Comparison of ENCODE assay signal across 1 cellular context in genomic region chr17:66413564-66414520, GRCh38.
A peak's percentile ranks its signal among the peaks of the same experiment; 100 is the strongest.
TF ChIP-seq lines count a peak whose summit lies in the region.

No MANE protein-coding gene starts in this region.

TF ChIP-seq in K562, 482 proteins besides CTCF, POLR2A, EP300 and RAD21 (continued from another document):
- TF ChIP-seq, protein P1, sequence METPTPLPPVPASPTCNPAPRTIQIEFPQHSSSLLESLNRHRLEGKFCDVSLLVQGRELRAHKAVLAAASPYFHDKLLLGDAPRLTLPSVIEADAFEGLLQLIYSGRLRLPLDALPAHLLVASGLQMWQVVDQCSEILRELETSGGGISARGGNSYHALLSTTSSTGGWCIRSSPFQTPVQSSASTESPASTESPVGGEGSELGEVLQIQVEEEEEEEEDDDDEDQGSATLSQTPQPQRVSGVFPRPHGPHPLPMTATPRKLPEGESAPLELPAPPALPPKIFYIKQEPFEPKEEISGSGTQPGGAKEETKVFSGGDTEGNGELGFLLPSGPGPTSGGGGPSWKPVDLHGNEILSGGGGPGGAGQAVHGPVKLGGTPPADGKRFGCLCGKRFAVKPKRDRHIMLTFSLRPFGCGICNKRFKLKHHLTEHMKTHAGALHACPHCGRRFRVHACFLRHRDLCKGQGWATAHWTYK (CRISPR knock-in tag; IDR thresholded peaks at IDR 0.05), result no peak
- TF ChIP-seq GTF2A2 (tag; IDR thresholded peaks at IDR 0.05) (no peak), TCF7 (IDR thresholded peaks at IDR 0.05; ENCODE audit: borderline replicate concordance) (no peak), FOXK2 (conservative IDR thresholded peaks at IDR 0.05 in 1 of 2, IDR thresholded peaks at IDR 0.05 in 1 of 2; ENCODE audit: low read depth in 2 of 2) (0 out of 4 replicates have a peak, but pooled peaks of 1 of the 2 experiments have one; percentile 36), MYBL2 (IDR thresholded peaks at IDR 0.05; ENCODE audit: low read depth) (no peak), MYBL2 (CRISPR knock-in tag; IDR thresholded peaks at IDR 0.05; ENCODE audit: borderline replicate concordance) (no peak), SIRT6 (IDR thresholded peaks at IDR 0.05; ENCODE audit: low read depth, low read length) (no peak), MBD2 (IDR thresholded peaks at IDR 0.05; ENCODE audit: borderline replicate concordance, low read depth) (no peak), ZNF778 (CRISPR knock-in tag; IDR thresholded peaks at IDR 0.05) (no peak)
- TF ChIP-seq, protein P2, sequence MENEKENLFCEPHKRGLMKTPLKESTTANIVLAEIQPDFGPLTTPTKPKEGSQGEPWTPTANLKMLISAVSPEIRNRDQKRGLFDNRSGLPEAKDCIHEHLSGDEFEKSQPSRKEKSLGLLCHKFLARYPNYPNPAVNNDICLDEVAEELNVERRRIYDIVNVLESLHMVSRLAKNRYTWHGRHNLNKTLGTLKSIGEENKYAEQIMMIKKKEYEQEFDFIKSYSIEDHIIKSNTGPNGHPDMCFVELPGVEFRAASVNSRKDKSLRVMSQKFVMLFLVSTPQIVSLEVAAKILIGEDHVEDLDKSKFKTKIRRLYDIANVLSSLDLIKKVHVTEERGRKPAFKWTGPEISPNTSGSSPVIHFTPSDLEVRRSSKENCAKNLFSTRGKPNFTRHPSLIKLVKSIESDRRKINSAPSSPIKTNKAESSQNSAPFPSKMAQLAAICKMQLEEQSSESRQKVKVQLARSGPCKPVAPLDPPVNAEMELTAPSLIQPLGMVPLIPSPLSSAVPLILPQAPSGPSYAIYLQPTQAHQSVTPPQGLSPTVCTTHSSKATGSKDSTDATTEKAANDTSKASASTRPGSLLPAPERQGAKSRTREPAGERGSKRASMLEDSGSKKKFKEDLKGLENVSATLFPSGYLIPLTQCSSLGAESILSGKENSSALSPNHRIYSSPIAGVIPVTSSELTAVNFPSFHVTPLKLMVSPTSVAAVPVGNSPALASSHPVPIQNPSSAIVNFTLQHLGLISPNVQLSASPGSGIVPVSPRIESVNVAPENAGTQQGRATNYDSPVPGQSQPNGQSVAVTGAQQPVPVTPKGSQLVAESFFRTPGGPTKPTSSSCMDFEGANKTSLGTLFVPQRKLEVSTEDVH (IDR thresholded peaks at IDR 0.05; ENCODE audit: low read depth, partially characterized antibody), result no peak
- TF ChIP-seq, protein P3, sequence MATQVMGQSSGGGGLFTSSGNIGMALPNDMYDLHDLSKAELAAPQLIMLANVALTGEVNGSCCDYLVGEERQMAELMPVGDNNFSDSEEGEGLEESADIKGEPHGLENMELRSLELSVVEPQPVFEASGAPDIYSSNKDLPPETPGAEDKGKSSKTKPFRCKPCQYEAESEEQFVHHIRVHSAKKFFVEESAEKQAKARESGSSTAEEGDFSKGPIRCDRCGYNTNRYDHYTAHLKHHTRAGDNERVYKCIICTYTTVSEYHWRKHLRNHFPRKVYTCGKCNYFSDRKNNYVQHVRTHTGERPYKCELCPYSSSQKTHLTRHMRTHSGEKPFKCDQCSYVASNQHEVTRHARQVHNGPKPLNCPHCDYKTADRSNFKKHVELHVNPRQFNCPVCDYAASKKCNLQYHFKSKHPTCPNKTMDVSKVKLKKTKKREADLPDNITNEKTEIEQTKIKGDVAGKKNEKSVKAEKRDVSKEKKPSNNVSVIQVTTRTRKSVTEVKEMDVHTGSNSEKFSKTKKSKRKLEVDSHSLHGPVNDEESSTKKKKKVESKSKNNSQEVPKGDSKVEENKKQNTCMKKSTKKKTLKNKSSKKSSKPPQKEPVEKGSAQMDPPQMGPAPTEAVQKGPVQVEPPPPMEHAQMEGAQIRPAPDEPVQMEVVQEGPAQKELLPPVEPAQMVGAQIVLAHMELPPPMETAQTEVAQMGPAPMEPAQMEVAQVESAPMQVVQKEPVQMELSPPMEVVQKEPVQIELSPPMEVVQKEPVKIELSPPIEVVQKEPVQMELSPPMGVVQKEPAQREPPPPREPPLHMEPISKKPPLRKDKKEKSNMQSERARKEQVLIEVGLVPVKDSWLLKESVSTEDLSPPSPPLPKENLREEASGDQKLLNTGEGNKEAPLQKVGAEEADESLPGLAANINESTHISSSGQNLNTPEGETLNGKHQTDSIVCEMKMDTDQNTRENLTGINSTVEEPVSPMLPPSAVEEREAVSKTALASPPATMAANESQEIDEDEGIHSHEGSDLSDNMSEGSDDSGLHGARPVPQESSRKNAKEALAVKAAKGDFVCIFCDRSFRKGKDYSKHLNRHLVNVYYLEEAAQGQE (CRISPR knock-in tag; IDR thresholded peaks at IDR 0.05; ENCODE audit: low read depth), result no peak
